ENCODE assay signal across 8 cellular contexts in the genomic region with DNA sequence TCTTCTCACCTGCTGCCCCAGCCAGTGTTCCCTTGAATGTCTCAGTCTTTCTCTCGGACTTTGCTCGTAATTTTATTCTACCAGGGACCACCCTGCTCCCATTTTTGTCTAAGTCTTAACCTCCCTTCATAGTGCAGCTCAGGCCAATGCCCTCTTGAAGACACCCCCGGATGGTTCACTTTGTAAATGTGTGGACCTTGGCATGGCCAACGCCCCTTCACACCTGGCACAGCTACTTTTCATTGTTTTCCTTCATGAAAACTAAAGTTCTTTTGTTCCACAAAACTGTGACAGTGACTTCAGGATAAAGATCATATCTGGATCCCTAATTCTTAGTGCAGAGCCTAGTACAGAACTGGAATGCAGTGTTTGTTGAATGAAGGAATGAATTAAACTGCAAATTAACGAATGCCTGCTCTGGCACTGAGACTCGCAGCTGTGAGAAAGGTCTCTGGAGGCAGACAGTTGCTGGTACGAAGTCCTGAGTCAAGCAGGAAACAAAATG. TPM values are rescaled to one million over a fixed set of nuclear protein-coding genes. Genes with fewer than 3 reads are reported as not detected.
DNase-seq lines count a peak whose midpoint lies in the region; ATAC-seq, FAIRE-seq and TF ChIP-seq lines count a peak whose summit lies in the region.

No MANE protein-coding gene starts in this region.

- ATAC-seq in HG02981 (IDR thresholded peaks at IDR 0.05; ENCODE audit: unreplicated experiment) (peak; percentile 26), GM21360 (IDR thresholded peaks at IDR 0.05; ENCODE audit: unreplicated experiment) (no peak)

- no TSS peak for BruUV-seq in mammary epithelial cell (replicated peaks; lab: Mats Ljungman, UMichigan)

- TF ChIP-seq CTCF in mammary epithelial cell (conservative IDR thresholded peaks at IDR 0.05 in 1 of 2, IDR thresholded peaks at IDR 0.05 in 1 of 2; ENCODE audit: extremely low read depth in 1 of 2, insufficient read depth in 1 of 2, low read depth in 1 of 2, low read length in 2 of 2) = no peak

- CTCF ChIA-PET in activated CD4-positive, alpha-beta memory T cell treated with anti-CD3 and anti-CD28 coated beads for 36 hours (lab: Charles Lee) = interaction anchor here (0.6 to 8.1 kb wide), 17 partner anchors 10 to 1054 kb away, joined by 3 to 72 read pairs (median 5); a partner anchor contains a TSS
- CTCF ChIA-PET in activated CD4-positive, alpha-beta memory T cell treated with anti-CD3 and anti-CD28 coated beads, Interleukin-2, amount 10 ng/mL, durations not matched to agents 7 days and 5 days (lab: Charles Lee) = interaction anchor here (1.1 to 13.8 kb wide), 16 partner anchors 10 to 290 kb away, joined by 3 to 179 read pairs (median 6); a partner anchor contains a TSS
- CTCF ChIA-PET in mammary epithelial cell (lab: Charles Lee; ENCODE audit: low non-redundant PET) = no interaction called here

- in situ Hi-C loops in mammary epithelial cell (cut with MboI; ENCODE audit: low sequenced_read_pairs in 2 of 2) = loop anchor here in 1 of 2 donors (5.0 to 25.0 kb wide), 3 partner anchors 69 to 406 kb away; a partner anchor contains a TSS

- POLR2A ChIA-PET in activated CD4-positive, alpha-beta memory T cell treated with anti-CD3 and anti-CD28 coated beads for 36 hours (lab: Charles Lee) = interaction anchor here (1.1 to 3.1 kb wide), 7 partner anchors 12 to 338 kb away, joined by 3 to 17 read pairs (median 6); a partner anchor contains a TSS
- POLR2A ChIA-PET in activated CD4-positive, alpha-beta memory T cell treated with anti-CD3 and anti-CD28 coated beads, Interleukin-2, amount 10 ng/mL, durations not matched to agents 7 days and 5 days (lab: Charles Lee) = interaction anchor here (0.7 to 6.7 kb wide), 22 partner anchors 8 to 423 kb away, joined by 3 to 69 read pairs (median 6); a partner anchor contains a TSS

- H3K4me3 Mint-ChIP-seq in activated CD4-positive, alpha-beta memory T cell treated with anti-CD3 and anti-CD28 coated beads for 36 hours = no peak overlapping the region
- H3K4me3 Mint-ChIP-seq in activated CD4-positive, alpha-beta memory T cell treated with anti-CD3 and anti-CD28 coated beads, Interleukin-2, amount 10 ng/mL, durations not matched to agents 7 days and 5 days = no peak overlapping the region

- H3K4me1 Mint-ChIP-seq in activated CD4-positive, alpha-beta memory T cell treated with anti-CD3 and anti-CD28 coated beads for 36 hours (ENCODE audit: low read depth) = peaks cover 32% of the 10 kb centered on the region
- peaks cover 13% of the 10 kb centered on the region for H3K4me1 Mint-ChIP-seq in activated CD4-positive, alpha-beta memory T cell treated with anti-CD3 and anti-CD28 coated beads, Interleukin-2, amount 10 ng/mL, durations not matched to agents 7 days and 5 days

- H4K20me1 ChIP-seq in mammary epithelial cell (ENCODE audit: insufficient read depth, low read length) = no peaks in the 10 kb centered on the region

- intact Hi-C loops in activated CD4-positive, alpha-beta memory T cell treated with anti-CD3 and anti-CD28 coated beads for 36 hours (cut with micrococcal nuclease) = loop anchor here (1.0 to 5.0 kb wide), 9 partner anchors 13 to 421 kb away; a partner anchor contains a TSS
- intact Hi-C loops in mammary epithelial cell (cut with micrococcal nuclease) = loop anchor here (1.0 to 5.0 kb wide), 3 partner anchors 18 to 269 kb away; a partner anchor contains a TSS

- H3K4me1 ChIP-seq in mammary epithelial cell (ENCODE audit: insufficient read depth, low read length) (peaks cover 22% of the 10 kb centered on the region), muscle layer of colon (ENCODE audit: insufficient read depth, low read length) (peaks cover 22% of the 10 kb centered on the region)

- no peaks in the 10 kb centered on the region for H3K36me3 ChIP-seq in mammary epithelial cell (ENCODE audit: insufficient read depth, low read length)
- H3K36me3 ChIP-seq in muscle layer of colon (ENCODE audit: insufficient read depth, low read length) = no peaks in the 10 kb centered on the region

- FAIRE-seq in HTR-8/SVneo (lab: Jason Lieb, UNC) = no peak

- no peaks in the 10 kb centered on the region for H3K79me2 ChIP-seq in mammary epithelial cell (ENCODE audit: insufficient read depth, low read length)

- H3K27ac ChIP-seq in mammary epithelial cell (ENCODE audit: insufficient read depth, low read depth, low read length) (peak overlapping the region; percentile 69), muscle layer of colon (ENCODE audit: low read depth, low read length) (peak overlapping the region; percentile 99)

- H3K4me2 ChIP-seq in mammary epithelial cell (ENCODE audit: insufficient read depth, low read depth, low read length) = peak overlapping the region; percentile 89

- H3K27me3 ChIP-seq in mammary epithelial cell (ENCODE audit: insufficient read depth, low read length) (no peaks in the 10 kb centered on the region), muscle layer of colon (ENCODE audit: control insufficient read depth in 1 of 2, insufficient read depth in 2 of 2, low read length in 2 of 2) (no peaks in the 10 kb centered on the region)

- DNase-seq in activated CD4-positive, alpha-beta memory T cell treated with anti-CD3 and anti-CD28 coated beads for 36 hours = peak; percentile 71
- no peak for DNase-seq in activated CD4-positive, alpha-beta memory T cell treated with anti-CD3 and anti-CD28 coated beads, Interleukin-2, amount 10 ng/mL, durations not matched to agents 7 days and 5 days
- no peak for DNase-seq in mammary epithelial cell
- no peak for DNase-seq in HTR-8/SVneo (ENCODE audit: insufficient read length, low spot score)
- DNase-seq in NCI-H1694 treated with DMSO at 0.1 percent for 48 hours (lab: John Stamatoyannopoulos, UW) = no peak

- H3K27ac Mint-ChIP-seq in activated CD4-positive, alpha-beta memory T cell treated with anti-CD3 and anti-CD28 coated beads for 36 hours = no peak overlapping the region
- H3K27ac Mint-ChIP-seq in activated CD4-positive, alpha-beta memory T cell treated with anti-CD3 and anti-CD28 coated beads, Interleukin-2, amount 10 ng/mL, durations not matched to agents 7 days and 5 days = no peak overlapping the region

- H3K9ac ChIP-seq in mammary epithelial cell (ENCODE audit: insufficient read depth, low read length) (peak overlapping the region; percentile 66), muscle layer of colon (ENCODE audit: low read length) (peak overlapping the region; percentile 97)

- H3K9me3 Mint-ChIP-seq in activated CD4-positive, alpha-beta memory T cell treated with anti-CD3 and anti-CD28 coated beads for 36 hours = no peaks in the 10 kb centered on the region
- no peaks in the 10 kb centered on the region for H3K9me3 Mint-ChIP-seq in activated CD4-positive, alpha-beta memory T cell treated with anti-CD3 and anti-CD28 coated beads, Interleukin-2, amount 10 ng/mL, durations not matched to agents 7 days and 5 days

- peak overlapping the region; percentile 55 to 91 (median 58) for H3K4me3 ChIP-seq in mammary epithelial cell (replicated peaks in 1 of 3; ENCODE audit: insufficient read depth in 1 of 3, low read depth in 2 of 3, low read length in 3 of 3)
- H3K4me3 ChIP-seq in muscle layer of colon (ENCODE audit: low read depth in 1 of 2, low read length in 2 of 2) = peak overlapping the region in 1 of 2 donors; percentile 88

- WGBS in mammary epithelial cell (ENCODE audit: low coverage, missing lambda C conversion rate) = under 1% methylated on average over 7 of the region's 7 CpGs

- dilution Hi-C loops in mammary epithelial cell (cut with HindIII; ENCODE audit: low sequenced_read_pairs) = loop anchor here (10.0 kb wide), 1 partner anchor 226 kb away; a partner anchor contains a TSS

- no peaks in the 10 kb centered on the region for H3K27me3 Mint-ChIP-seq in activated CD4-positive, alpha-beta memory T cell treated with anti-CD3 and anti-CD28 coated beads for 36 hours
- H3K27me3 Mint-ChIP-seq in activated CD4-positive, alpha-beta memory T cell treated with anti-CD3 and anti-CD28 coated beads, Interleukin-2, amount 10 ng/mL, durations not matched to agents 7 days and 5 days = no peaks in the 10 kb centered on the region

- H2AFZ ChIP-seq in mammary epithelial cell (ENCODE audit: low read depth, low read length) = peak overlapping the region; percentile 91

- peaks cover 4% of the 10 kb centered on the region for H3K36me3 Mint-ChIP-seq in activated CD4-positive, alpha-beta memory T cell treated with anti-CD3 and anti-CD28 coated beads for 36 hours
- H3K36me3 Mint-ChIP-seq in activated CD4-positive, alpha-beta memory T cell treated with anti-CD3 and anti-CD28 coated beads, Interleukin-2, amount 10 ng/mL, durations not matched to agents 7 days and 5 days (ENCODE audit: low read depth) = no peaks in the 10 kb centered on the region

- H3K9me3 ChIP-seq in mammary epithelial cell (replicated peaks; ENCODE audit: insufficient read depth, low read length) (no peaks in the 10 kb centered on the region), muscle layer of colon (ENCODE audit: low read length) (no peaks in the 10 kb centered on the region)

RNA-seq across cellular contexts. Expression of a gene that starts 3.5 kb away (rescaled TPM):
- total RNA-seq in activated CD4-positive, alpha-beta memory T cell treated with anti-CD3 and anti-CD28 coated beads for 36 hours = under 1 TPM; 0.69 to 0.70 TPM
- total RNA-seq in activated CD4-positive, alpha-beta memory T cell treated with anti-CD3 and anti-CD28 coated beads, Interleukin-2, amount 10 ng/mL, durations not matched to agents 7 days and 5 days = 1 to 10 TPM; 2.7 to 4.7 TPM
- 10 to 100 TPM in 1 of 2 donors, 1 to 10 TPM in 1; 2.7 to 10.3 TPM for total RNA-seq in mammary epithelial cell
- 8.5 TPM for polyA plus RNA-seq in mammary epithelial cell
- not detected for polyA minus RNA-seq in mammary epithelial cell

RNA-seq across cellular contexts. Expression of a gene that starts 7.7 kb away (rescaled TPM):
- 1 to 10 TPM; 1.1 to 2.0 TPM for total RNA-seq in activated CD4-positive, alpha-beta memory T cell treated with anti-CD3 and anti-CD28 coated beads for 36 hours
- total RNA-seq in activated CD4-positive, alpha-beta memory T cell treated with anti-CD3 and anti-CD28 coated beads, Interleukin-2, amount 10 ng/mL, durations not matched to agents 7 days and 5 days = 1 to 10 TPM; 4.9 to 5.5 TPM
- total RNA-seq in mammary epithelial cell = 1 to 10 TPM; 2.5 to 3.7 TPM
- polyA plus RNA-seq in mammary epithelial cell = 4.1 TPM
- not detected for polyA minus RNA-seq in mammary epithelial cell

RNA-seq across cellular contexts. Expression of a gene that starts 39.4 kb away (rescaled TPM):
- total RNA-seq in activated CD4-positive, alpha-beta memory T cell treated with anti-CD3 and anti-CD28 coated beads for 36 hours = not detected
- total RNA-seq in activated CD4-positive, alpha-beta memory T cell treated with anti-CD3 and anti-CD28 coated beads, Interleukin-2, amount 10 ng/mL, durations not matched to agents 7 days and 5 days = not detected
- total RNA-seq in mammary epithelial cell = not detected
- not detected for polyA plus RNA-seq in mammary epithelial cell
- not detected for polyA minus RNA-seq in mammary epithelial cell
